ENCODE assay signal across 15 cellular contexts in genomic region chr15:99224815-99225214, GRCh38. TPM values are rescaled to one million over a fixed set of nuclear protein-coding genes. Genes with fewer than 3 reads are reported as not detected.
DNase-seq lines count a peak whose midpoint lies in the region; ATAC-seq and TF ChIP-seq lines count a peak whose summit lies in the region.
"Had no signal": no experiment of that assay in that cellular context is flagged by ENCODE, and none has a peak within 500 bp of the region (broad histone marks: within the 10 kb centered on the region; RNA-seq: fewer than 3 reads in every experiment).

No MANE protein-coding gene starts in this region.

- H3K36me3 Mint-ChIP-seq in nephron progenitor cell (ENCODE audit: low read depth), result peaks cover 60% of the 10 kb centered on the region

- POLR2A ChIA-PET in RWPE1 (lab: Yijun Ruan, JAX; ENCODE audit: low non-redundant PET), result no interaction called here

- no peaks in the 10 kb centered on the region for H3K27me3 Mint-ChIP-seq in nephron progenitor cell (ENCODE audit: low read depth, poor library complexity)
- H3K27me3 Mint-ChIP-seq: CD4-positive, alpha-beta T cell had no signal

- no peaks in the 10 kb centered on the region for H3K27me3 ChIP-seq in foreskin keratinocyte

- no peaks in the 10 kb centered on the region for H3K4me1 ChIP-seq in foreskin keratinocyte
- H3K4me1 ChIP-seq: Caco-2 had no signal

- no peak overlapping the region for H3K4me3 Mint-ChIP-seq in nephron progenitor cell
- H3K4me3 Mint-ChIP-seq: CD4-positive, alpha-beta T cell; GM23338 had no signal

- ATAC-seq in foreskin keratinocyte, result peak; percentile 29
- ATAC-seq: GM23338 had no signal

- CTCF ChIA-PET in RWPE1 (lab: Yijun Ruan, JAX), result no interaction called here

- no peaks in the 10 kb centered on the region for H3K9me3 Mint-ChIP-seq in nephron progenitor cell
- H3K9me3 Mint-ChIP-seq: CD4-positive, alpha-beta T cell; GM23338 had no signal

- DNase-seq in HT1080 (ENCODE audit: low read depth), result peak; percentile 32
- peak; percentile 10 for DNase-seq in RWPE1 (ENCODE audit: low spot score)
- DNase-seq in dermis blood vessel endothelial cell, result peak; percentile 9
- DNase-seq in foreskin keratinocyte, result peak; percentile 23 to 59
- no peak for DNase-seq in activated CD8-positive, alpha-beta memory T cell treated with anti-CD3 and anti-CD28 coated beads for 24 hours
- no peak for DNase-seq in midbrain (lab: John Stamatoyannopoulos, UW)
- no peak for DNase-seq in nephron progenitor cell
- no peak for DNase-seq in DMS79 treated with DMSO at 0.1 percent for 48 hours (lab: John Stamatoyannopoulos, UW)
- DNase-seq: AML-193; Caco-2; CD4-positive, alpha-beta T cell; GDM1; HCEC 1CT had no signal

- no peak overlapping the region for H3K27ac Mint-ChIP-seq in nephron progenitor cell
- H3K27ac Mint-ChIP-seq: CD4-positive, alpha-beta T cell; GM23338 had no signal

- TF ChIP-seq CTCF in RWPE1 (conservative IDR thresholded peaks at IDR 0.05; ENCODE audit: low read depth) (no peak), foreskin keratinocyte (conservative IDR thresholded peaks at IDR 0.05) (no peak), nephron progenitor cell (IDR thresholded peaks at IDR 0.05) (no peak)

- peaks cover 7% of the 10 kb centered on the region for H3K4me1 Mint-ChIP-seq in nephron progenitor cell

- H3K27ac ChIP-seq in RWPE1, result no peak overlapping the region
- H3K27ac ChIP-seq in foreskin keratinocyte, result peak overlapping the region; percentile 3
- H3K27ac ChIP-seq: C4-2B had no signal

RNA-seq across cellular contexts. Expression of gene TTC23, which starts 24.6 kb away (rescaled TPM):
- total RNA-seq in HT1080 (2014; rRNA removed; shearing (Covaris generic)), result 9.1 and 11.9 TPM in 2 replicates
- polyA plus RNA-seq in HT1080 (2015; cell fraction: cytosol; rRNA removed), result 7.5 and 14.0 TPM in 2 replicates
- 12.7 and 14.0 TPM in 2 replicates for polyA plus RNA-seq in HT1080 (2015; cell fraction: nucleus; rRNA removed)
- total RNA-seq in dermis blood vessel endothelial cell (28.2 and 28.3 TPM in 2 replicates), foreskin keratinocyte (14.9 and 19.1 TPM in 2 replicates)
- polyA plus RNA-seq in foreskin keratinocyte, result 7.1 and 8.4 TPM in 2 replicates

RNA-seq across cellular contexts. Expression of gene LRRC28, which starts 26.5 kb away (rescaled TPM):
- total RNA-seq in HT1080 (2014; rRNA removed; shearing (Covaris generic)), result 22.1 and 26.7 TPM in 2 replicates
- polyA plus RNA-seq in HT1080 (2015; cell fraction: cytosol; rRNA removed), result 16.8 and 18.7 TPM in 2 replicates
- 9.1 and 12.6 TPM in 2 replicates for polyA plus RNA-seq in HT1080 (2015; cell fraction: nucleus; rRNA removed)
- total RNA-seq in dermis blood vessel endothelial cell, result 17.0 and 19.8 TPM in 2 replicates
- 12.5 and 14.3 TPM in 2 replicates for total RNA-seq in foreskin keratinocyte
- 10.1 and 13.4 TPM in 2 replicates for polyA plus RNA-seq in foreskin keratinocyte

Comparison
In these comparisons a context has a peak if more than half of its experiments do, and no peak if none do; other contexts are left out.
1. DNase-seq: peak in HT1080 (single experiment), RWPE1 (single experiment), dermis blood vessel endothelial cell (single experiment) and foreskin keratinocyte (2 of 2); none in activated CD8-positive, alpha-beta memory T cell treated with anti-CD3 and anti-CD28 coated beads for 24 hours (single experiment), midbrain (single experiment), nephron progenitor cell (single experiment) and DMS79 treated with DMSO at 0.1 percent for 48 hours (single experiment).